11 cellular contexts compared by ENCODE assay signal in the genomic region with DNA sequence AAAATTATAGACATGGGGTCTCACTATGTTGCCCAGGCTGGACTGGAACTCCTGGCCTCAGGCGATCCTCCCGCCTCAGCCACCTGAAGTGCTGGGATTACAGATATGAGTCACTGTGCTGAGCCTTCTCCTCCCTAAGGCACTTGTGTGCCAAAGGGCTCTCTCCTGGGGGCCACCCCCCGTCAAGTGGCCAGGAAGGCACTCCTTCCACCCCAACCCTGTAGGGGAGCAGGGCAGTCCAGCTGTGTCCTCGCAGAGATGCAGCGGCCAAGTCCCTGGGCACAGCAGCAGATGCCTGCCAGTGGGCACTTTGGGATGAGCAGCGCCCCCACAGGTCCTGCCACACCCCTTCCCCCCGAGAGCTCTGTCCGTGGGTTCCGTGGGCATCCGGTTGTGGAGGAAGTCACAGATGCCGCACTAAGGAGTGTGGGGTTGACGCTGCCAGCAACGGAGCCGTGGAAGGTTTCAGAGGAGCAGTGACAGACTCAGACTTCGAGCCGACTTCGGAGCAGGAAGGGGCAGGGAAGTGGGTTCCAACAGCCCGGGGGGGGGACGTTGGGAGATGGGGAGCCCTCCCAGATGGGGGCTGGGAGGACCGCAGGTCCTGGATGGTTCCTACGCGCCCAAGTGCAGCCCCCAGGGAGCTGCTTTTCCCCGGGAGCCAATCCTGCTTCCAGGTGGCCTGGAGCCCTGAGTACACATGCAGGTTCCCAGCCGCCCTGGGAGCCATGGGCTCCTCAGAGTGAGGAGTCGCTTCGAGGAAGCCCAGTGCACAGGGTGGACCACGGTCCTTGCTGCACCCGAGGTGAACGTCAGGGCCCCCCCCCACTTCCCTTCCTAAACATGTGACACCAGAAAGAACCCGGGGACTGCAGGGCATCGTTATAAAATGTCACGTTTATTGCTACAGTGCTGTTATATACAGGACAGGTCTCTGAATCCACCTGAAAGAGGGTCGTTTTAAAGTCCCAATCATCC. TPM values are rescaled to one million over a fixed set of nuclear protein-coding genes. Genes with fewer than 3 reads are reported as not detected.
A peak's percentile ranks its signal among the peaks of the same experiment; 100 is the strongest.
DNase-seq lines count a peak whose midpoint lies in the region; ATAC-seq and TF ChIP-seq lines count a peak whose summit lies in the region.
"Had no signal": no experiment of that assay in that cellular context is flagged by ENCODE, and none has a peak within 500 bp of the region (broad histone marks: within the 10 kb centered on the region; RNA-seq: fewer than 3 reads in every experiment).

No MANE protein-coding gene starts in this region.

- no peak overlapping the region for H4K8ac ChIP-seq in H9 (replicated peaks; ENCODE audit: insufficient read length, low read depth, low read length)

- no peak overlapping the region for H2BK20ac ChIP-seq in H9 (ENCODE audit: low read depth, low read length, poor library complexity, severe bottlenecking)

- H4K20me1 ChIP-seq in H9 (ENCODE audit: control insufficient read depth, insufficient read depth, insufficient read length) = no peaks in the 10 kb centered on the region

- H3K4me1 Mint-ChIP-seq in CD14-positive monocyte (peaks cover 40% of the 10 kb centered on the region), H9 (peaks cover 9 to 15% of the 10 kb centered on the region in 2 experiments), immature natural killer cell (peaks cover 35 to 49% of the 10 kb centered on the region in 2 donors)

- H4K5ac ChIP-seq in H9 (ENCODE audit: insufficient read length, low read depth, low read length) = no peak overlapping the region

- no peaks in the 10 kb centered on the region for H3K9me3 Mint-ChIP-seq in CD14-positive monocyte
- H3K9me3 Mint-ChIP-seq in H9 = no peaks in the 10 kb centered on the region
- H3K9me3 Mint-ChIP-seq in immature natural killer cell = no peaks in the 10 kb centered on the region

- H3K56ac ChIP-seq in H9 (ENCODE audit: insufficient read length, low read depth, low read length) = no peak overlapping the region

- H3K4ac ChIP-seq in H9 (ENCODE audit: low read depth, low read length) = no peak overlapping the region

- no peak overlapping the region for H2AFZ ChIP-seq in H9 (ENCODE audit: low read length)

- no peak for ATAC-seq in HG02973 (IDR thresholded peaks at IDR 0.05; ENCODE audit: unreplicated experiment)

- H3K27me3 ChIP-seq in H9 (ENCODE audit: insufficient read depth, low read length) = no peaks in the 10 kb centered on the region
- H3K27me3 ChIP-seq: stomach had no signal

- no CpG with 5 or more reads among the region's 33 CpGs for WGBS in H9 (ENCODE audit: extremely low coverage, insufficient read length, low lambda C conversion rate)

- no peak overlapping the region for H3K4me2 ChIP-seq in H9 (ENCODE audit: insufficient read depth, insufficient read length, low read length)

- H3K27me3 Mint-ChIP-seq in CD14-positive monocyte (ENCODE audit: low read depth in 3 of 3) (peaks cover 3 to 15% (median 7%) of the 10 kb centered on the region in 3 donors), H9 (ENCODE audit: low read depth) (no peaks in the 10 kb centered on the region; the same call in 1 of the 2 replicates), immature natural killer cell (ENCODE audit: low read depth in 3 of 3) (peaks cover 6 to 15% (median 12%) of the 10 kb centered on the region in 3 donors)

- peak overlapping the region; percentile 54 to 77 for H3K4me3 Mint-ChIP-seq in CD14-positive monocyte
- no peak overlapping the region for H3K4me3 Mint-ChIP-seq in H9
- peak overlapping the region; percentile 84 to 92 (median 86) for H3K4me3 Mint-ChIP-seq in immature natural killer cell

- no peaks in the 10 kb centered on the region for H3K9me3 ChIP-seq in H9 (ENCODE audit: control insufficient read depth, low read depth, low read length)
- H3K9me3 ChIP-seq: stomach had no signal

- no peak overlapping the region; the same call in 1 of the 2 replicates for H3K14ac ChIP-seq in H9 (ENCODE audit: insufficient read depth, low read length)

- H2BK120ac ChIP-seq in H9 (ENCODE audit: low read depth, low read length, poor library complexity, severe bottlenecking) = no peak overlapping the region

- H3K36me3 Mint-ChIP-seq in CD14-positive monocyte = peaks cover 21 to 37% of the 10 kb centered on the region in 2 donors
- peaks cover 19 to 38% (median 33%) of the 10 kb centered on the region in 3 experiments; a peak in 6 of 7 replicates for H3K36me3 Mint-ChIP-seq in H9 (ENCODE audit: insufficient read depth in 1 of 3, low read depth in 3 of 3)
- H3K36me3 Mint-ChIP-seq in immature natural killer cell = peaks cover 0 to 3% (median 0%) of the 10 kb centered on the region in 3 donors

- no peak overlapping the region for H2BK15ac ChIP-seq in H9 (ENCODE audit: low read depth, low read length)

- no peak overlapping the region for H3K23ac ChIP-seq in H9 (ENCODE audit: insufficient read length, low read depth, low read length)

- intact Hi-C loops in CD14-positive monocyte (cut with micrococcal nuclease) = no loop called here

- no peaks in the 10 kb centered on the region for H3K4me1 ChIP-seq in H9 (ENCODE audit: insufficient read depth, low read length)

- H2AK5ac ChIP-seq in H9 (ENCODE audit: insufficient read length, low read length) = no peak overlapping the region

- DNase-seq in CD14-positive monocyte (ENCODE audit: low spot score) = no peak
- DNase-seq in H9 = no peak
- DNase-seq in activated CD4-positive, alpha-beta T cell treated with anti-CD3 and anti-CD28 coated beads, Interleukin-2, amount 50 U/mL, for 1 hour = peak; percentile 21
- peak; percentile 28 to 49 (median 41) for DNase-seq in immature natural killer cell
- no peak for DNase-seq in NCI-H1092 (lab: John Stamatoyannopoulos, UW)
- DNase-seq in NCI-H226 = no peak
- DNase-seq in GM10266 (ENCODE audit: extremely low spot score) = no peak
- DNase-seq: NCI-H446, stomach had no signal

- peaks cover 9% of the 10 kb centered on the region for H3K23me2 ChIP-seq in H9 (ENCODE audit: insufficient read length, low read depth, low read length, poor library complexity, severe bottlenecking)

- no peak overlapping the region for H3K9ac ChIP-seq in H9 (ENCODE audit: extremely low read depth, insufficient read length, low read length)

- no peak overlapping the region for H3K18ac ChIP-seq in H9 (ENCODE audit: insufficient read length, low read depth, low read length)

- H4K91ac ChIP-seq in H9 (ENCODE audit: insufficient read length, low read depth, low read length) = no peak overlapping the region

- H3K79me2 ChIP-seq in H9 (ENCODE audit: insufficient read depth, low read length) = peaks cover 4% of the 10 kb centered on the region; the same call in 1 of the 2 replicates

- H2BK5ac ChIP-seq in H9 (ENCODE audit: insufficient read length, low read length) = no peak overlapping the region

- no peak overlapping the region for H2BK12ac ChIP-seq in H9 (ENCODE audit: insufficient read length, low read depth, low read length)

- H3K27ac Mint-ChIP-seq in CD14-positive monocyte = peak overlapping the region in 1 of 7 donors; percentile 60
- H3K27ac Mint-ChIP-seq in H9 = peak overlapping the region; percentile 28 to 83 (median 49); a peak in 2 of 7 replicates
- peak overlapping the region; percentile 86 to 92 (median 91) for H3K27ac Mint-ChIP-seq in immature natural killer cell

- peaks cover 4% of the 10 kb centered on the region for H3K79me1 ChIP-seq in H9 (ENCODE audit: insufficient read depth, low read depth, low read length, poor library complexity, severe bottlenecking)

- TF ChIP-seq CTCF in CD14-positive monocyte (IDR thresholded peaks at IDR 0.05) = no peak
- no peak for TF ChIP-seq CTCF in H9 (conservative IDR thresholded peaks at IDR 0.05)
- no peak for TF ChIP-seq CTCF in GM10266 (IDR thresholded peaks at IDR 0.05; ENCODE audit: control insufficient read depth, insufficient read depth, low read depth, missing control alignments)

- no peak overlapping the region for H3T11ph ChIP-seq in H9 (ENCODE audit: low read length)

- no peak overlapping the region for H3K27ac ChIP-seq in H9 (ENCODE audit: insufficient read length, low read depth, low read length)
- H3K27ac ChIP-seq: VCaP had no signal

RNA-seq across cellular contexts. Expression of gene UQCR11, which starts 3.4 kb away (rescaled TPM):
- polyA plus RNA-seq in CD14-positive monocyte (100 to 1,000 TPM; 659 to 731 TPM), immature natural killer cell (1,000 to 10,000 TPM in 1 of 3 donors, 100 to 1,000 TPM in 2; 572 to 1,041 (median 633) TPM)
- total RNA-seq in H9 (2021) = 166 and 174 TPM in 2 replicates

RNA-seq across cellular contexts. Expression of gene MBD3, which starts 16.0 kb away (rescaled TPM):
- polyA plus RNA-seq in CD14-positive monocyte (1 to 10 TPM; 2.6 to 4.9 TPM), immature natural killer cell (10 to 100 TPM in 1 of 3 donors, 1 to 10 TPM in 2; 4.8 to 13.8 (median 6.9) TPM)
- 126 and 128 TPM in 2 replicates for total RNA-seq in H9 (2021)

RNA-seq across cellular contexts. Expression of gene MEX3D, which starts 40.6 kb away (rescaled TPM):
- under 1 TPM; 0.08 to 0.10 TPM for polyA plus RNA-seq in CD14-positive monocyte
- total RNA-seq in H9 (2021) = 70.4 and 75.9 TPM in 2 replicates
- under 1 TPM in 1 of 3 donors, not detected in 2; 0.21 TPM for polyA plus RNA-seq in immature natural killer cell

RNA-seq across cellular contexts. Expression of gene TCF3, which starts 43.7 kb away (rescaled TPM):
- polyA plus RNA-seq in CD14-positive monocyte (1 to 10 TPM; 2.4 to 3.3 TPM), immature natural killer cell (1 to 10 TPM; 1.9 to 6.3 (median 6.0) TPM)
- 304 TPM in 2 replicates for total RNA-seq in H9 (2021)

Comparison
In these comparisons a context has a peak if more than half of its experiments do, and no peak if none do; other contexts are left out.
1. DNase-seq: peak in activated CD4-positive, alpha-beta T cell treated with anti-CD3 and anti-CD28 coated beads, Interleukin-2, amount 50 U/mL, for 1 hour (single experiment) and immature natural killer cell (3 of 3); none in CD14-positive monocyte (single experiment), H9 (single experiment), NCI-H1092 (single experiment), NCI-H226 (single experiment) and GM10266 (single experiment).
2. H3K4me3 Mint-ChIP-seq: peak in CD14-positive monocyte (2 of 2) and immature natural killer cell (5 of 5); none in H9 (0 of 2).